8 cellular contexts compared by ENCODE assay signal in genomic region chr17:47254403-47254943, GRCh38. TPM values are rescaled to one million over a fixed set of nuclear protein-coding genes. Genes with fewer than 3 reads are reported as not detected.
DNase-seq lines count a peak whose midpoint lies in the region; ATAC-seq and TF ChIP-seq lines count a peak whose summit lies in the region.

No MANE protein-coding gene starts in this region.

- peak overlapping the region; percentile 57 for H3K4me2 ChIP-seq in SU-DHL-6 (ENCODE audit: low read depth, low read length, poor library complexity, severe bottlenecking)
- peak overlapping the region; percentile 96 for H3K4me2 ChIP-seq in skeletal muscle satellite cell (ENCODE audit: low read length)

- no peaks in the 10 kb centered on the region for H3K79me2 ChIP-seq in SU-DHL-6 (ENCODE audit: insufficient read depth, low read length)

- no peaks in the 10 kb centered on the region for H3F3A ChIP-seq in SU-DHL-6 (ENCODE audit: insufficient read depth)

- TF ChIP-seq CTCF in SU-DHL-6 (IDR thresholded peaks at IDR 0.05; ENCODE audit: insufficient read depth, low read length, poor library complexity, severe bottlenecking) (no peak), gastroesophageal sphincter (IDR thresholded peaks at IDR 0.05) (no peak)

- H3K27ac ChIP-seq in SU-DHL-6 (ENCODE audit: low read depth, low read length) (no peak overlapping the region), gastroesophageal sphincter (peak overlapping the region; percentile 80 to 97 (median 89))

- no peak for TF ChIP-seq POLR2A in gastroesophageal sphincter (IDR thresholded peaks at IDR 0.05)

- peak overlapping the region; percentile 63 for H2AFZ ChIP-seq in SU-DHL-6 (ENCODE audit: low read depth, low read length, severe bottlenecking)

- H3K27me3 ChIP-seq in SU-DHL-6 (ENCODE audit: low read length) (no peaks in the 10 kb centered on the region), gastroesophageal sphincter (no peaks in the 10 kb centered on the region), skeletal muscle satellite cell (ENCODE audit: control insufficient read depth, insufficient read depth, low read length) (no peaks in the 10 kb centered on the region)

- no peaks in the 10 kb centered on the region for H4K20me1 ChIP-seq in SU-DHL-6 (ENCODE audit: low read depth, low read length)

- H3K9ac ChIP-seq in SU-DHL-6 (ENCODE audit: low read length) = peak overlapping the region; percentile 38
- peak overlapping the region; percentile 84 for H3K9ac ChIP-seq in skeletal muscle satellite cell (ENCODE audit: low read depth, low read length)

- ATAC-seq in GM21390 (IDR thresholded peaks at IDR 0.05; ENCODE audit: unreplicated experiment) = peak; percentile 9
- no peak for ATAC-seq in gastroesophageal sphincter

- no peak for DNase-seq in stimulated activated CD4-positive, alpha-beta T cell treated with anti-CD3 and anti-CD28 coated beads, Interleukin-12 subunit alpha, Interleukin-12 subunit beta, amount 100 ng/mL, for 4 hours
- DNase-seq in HT-29 (ENCODE audit: low spot score) (no peak), cerebellar cortex (ENCODE audit: low spot score) (no peak), 8988T (no peak)

- H3K36me3 ChIP-seq in SU-DHL-6 (ENCODE audit: low read length) (no peaks in the 10 kb centered on the region), gastroesophageal sphincter (peaks cover 0 to 5% of the 10 kb centered on the region in 2 donors), skeletal muscle satellite cell (ENCODE audit: insufficient read depth, low read length) (no peaks in the 10 kb centered on the region)

- no peaks in the 10 kb centered on the region for H3K9me2 ChIP-seq in SU-DHL-6 (replicated peaks; ENCODE audit: insufficient read depth, low read length)

- H3K9me3 ChIP-seq in SU-DHL-6 (ENCODE audit: insufficient read depth, low read length) (no peaks in the 10 kb centered on the region), gastroesophageal sphincter (no peaks in the 10 kb centered on the region), skeletal muscle satellite cell (replicated peaks; ENCODE audit: low read length) (no peaks in the 10 kb centered on the region)

- 27 to 41% methylated on average over 4 to 5 of the region's 15 CpGs for WGBS in gastroesophageal sphincter (ENCODE audit: low coverage in 1 of 2), 2 donors

- TF ChIP-seq EP300 in gastroesophageal sphincter (IDR thresholded peaks at IDR 0.05) = no peak

- peak overlapping the region; percentile 40 for H3K4me3 ChIP-seq in SU-DHL-6 (ENCODE audit: insufficient read depth, low read length, poor library complexity, severe bottlenecking)
- peak overlapping the region; percentile 82 to 84 for H3K4me3 ChIP-seq in gastroesophageal sphincter
- H3K4me3 ChIP-seq in skeletal muscle satellite cell (ENCODE audit: low read length) = peak overlapping the region; percentile 82

- H3K4me1 ChIP-seq in gastroesophageal sphincter (peaks cover 0 to 42% (median 7%) of the 10 kb centered on the region in 3 donors), skeletal muscle satellite cell (ENCODE audit: control insufficient read depth, insufficient read depth, low read length) (peaks cover 26% of the 10 kb centered on the region)

RNA-seq across cellular contexts. Expression of gene ITGB3, which starts 0.8 kb away (rescaled TPM):
- total RNA-seq in gastroesophageal sphincter = 10 to 100 TPM; 22.1 to 58.7 (median 53.8) TPM
- 71.7 and 83.9 TPM in 2 replicates for total RNA-seq in skeletal muscle satellite cell (2012; rRNA removed)
- not detected in 2 replicates for total RNA-seq in HT-29 (2014; rRNA removed; shearing (Covaris generic))

RNA-seq across cellular contexts. Expression of gene MYL4, which starts 45.3 kb away (rescaled TPM):
- 1 to 10 TPM in 1 of 4 donors, not detected in 3; 4.8 TPM for total RNA-seq in gastroesophageal sphincter
- total RNA-seq in skeletal muscle satellite cell (2012; rRNA removed) = 21.4 TPM in 1 of 2 replicates, not detected in the other
- total RNA-seq in HT-29 (2014; rRNA removed; shearing (Covaris generic)) = not detected in 2 replicates

Comparison
In these comparisons a context has a peak if more than half of its experiments do, and no peak if none do; other contexts are left out.
1. RNA of gene ITGB3, which starts 0.8 kb away (total RNA-seq): 22.1 to 58.7 TPM in gastroesophageal sphincter; not detected in HT-29; every median in the first group is over 10 times any median in the second.
2. Peak in every context shown above with its lines, with median percentiles within 50 percentile points of each other: H3K4me3 ChIP-seq.